ENCODE assay signal across 1 cellular context in the genomic region with DNA sequence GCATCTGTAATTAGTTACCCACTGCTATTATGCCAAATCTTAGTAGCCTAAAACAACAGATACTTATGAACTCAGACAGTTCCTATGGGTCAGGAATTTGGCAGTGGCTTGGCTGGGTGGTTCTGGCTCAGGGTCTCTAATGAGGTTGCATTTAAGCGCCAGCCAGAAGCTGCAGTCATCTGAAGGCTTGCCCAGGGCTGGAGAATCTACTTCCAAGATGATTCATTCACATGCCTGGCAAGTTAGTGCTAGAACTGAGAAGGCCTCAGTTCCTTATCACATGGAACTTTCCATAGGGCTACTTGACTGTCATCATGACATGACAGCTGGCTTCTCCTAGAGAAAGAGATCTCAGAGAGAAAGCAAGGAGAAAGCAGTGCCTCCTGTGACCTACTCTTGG.
TF ChIP-seq lines count a peak whose summit lies in the region.

No MANE protein-coding gene starts in this region.

TF ChIP-seq in GM23338, 12 proteins besides CTCF, POLR2A, EP300 and RAD21 (continued from another document):
- TF ChIP-seq, protein P1, sequence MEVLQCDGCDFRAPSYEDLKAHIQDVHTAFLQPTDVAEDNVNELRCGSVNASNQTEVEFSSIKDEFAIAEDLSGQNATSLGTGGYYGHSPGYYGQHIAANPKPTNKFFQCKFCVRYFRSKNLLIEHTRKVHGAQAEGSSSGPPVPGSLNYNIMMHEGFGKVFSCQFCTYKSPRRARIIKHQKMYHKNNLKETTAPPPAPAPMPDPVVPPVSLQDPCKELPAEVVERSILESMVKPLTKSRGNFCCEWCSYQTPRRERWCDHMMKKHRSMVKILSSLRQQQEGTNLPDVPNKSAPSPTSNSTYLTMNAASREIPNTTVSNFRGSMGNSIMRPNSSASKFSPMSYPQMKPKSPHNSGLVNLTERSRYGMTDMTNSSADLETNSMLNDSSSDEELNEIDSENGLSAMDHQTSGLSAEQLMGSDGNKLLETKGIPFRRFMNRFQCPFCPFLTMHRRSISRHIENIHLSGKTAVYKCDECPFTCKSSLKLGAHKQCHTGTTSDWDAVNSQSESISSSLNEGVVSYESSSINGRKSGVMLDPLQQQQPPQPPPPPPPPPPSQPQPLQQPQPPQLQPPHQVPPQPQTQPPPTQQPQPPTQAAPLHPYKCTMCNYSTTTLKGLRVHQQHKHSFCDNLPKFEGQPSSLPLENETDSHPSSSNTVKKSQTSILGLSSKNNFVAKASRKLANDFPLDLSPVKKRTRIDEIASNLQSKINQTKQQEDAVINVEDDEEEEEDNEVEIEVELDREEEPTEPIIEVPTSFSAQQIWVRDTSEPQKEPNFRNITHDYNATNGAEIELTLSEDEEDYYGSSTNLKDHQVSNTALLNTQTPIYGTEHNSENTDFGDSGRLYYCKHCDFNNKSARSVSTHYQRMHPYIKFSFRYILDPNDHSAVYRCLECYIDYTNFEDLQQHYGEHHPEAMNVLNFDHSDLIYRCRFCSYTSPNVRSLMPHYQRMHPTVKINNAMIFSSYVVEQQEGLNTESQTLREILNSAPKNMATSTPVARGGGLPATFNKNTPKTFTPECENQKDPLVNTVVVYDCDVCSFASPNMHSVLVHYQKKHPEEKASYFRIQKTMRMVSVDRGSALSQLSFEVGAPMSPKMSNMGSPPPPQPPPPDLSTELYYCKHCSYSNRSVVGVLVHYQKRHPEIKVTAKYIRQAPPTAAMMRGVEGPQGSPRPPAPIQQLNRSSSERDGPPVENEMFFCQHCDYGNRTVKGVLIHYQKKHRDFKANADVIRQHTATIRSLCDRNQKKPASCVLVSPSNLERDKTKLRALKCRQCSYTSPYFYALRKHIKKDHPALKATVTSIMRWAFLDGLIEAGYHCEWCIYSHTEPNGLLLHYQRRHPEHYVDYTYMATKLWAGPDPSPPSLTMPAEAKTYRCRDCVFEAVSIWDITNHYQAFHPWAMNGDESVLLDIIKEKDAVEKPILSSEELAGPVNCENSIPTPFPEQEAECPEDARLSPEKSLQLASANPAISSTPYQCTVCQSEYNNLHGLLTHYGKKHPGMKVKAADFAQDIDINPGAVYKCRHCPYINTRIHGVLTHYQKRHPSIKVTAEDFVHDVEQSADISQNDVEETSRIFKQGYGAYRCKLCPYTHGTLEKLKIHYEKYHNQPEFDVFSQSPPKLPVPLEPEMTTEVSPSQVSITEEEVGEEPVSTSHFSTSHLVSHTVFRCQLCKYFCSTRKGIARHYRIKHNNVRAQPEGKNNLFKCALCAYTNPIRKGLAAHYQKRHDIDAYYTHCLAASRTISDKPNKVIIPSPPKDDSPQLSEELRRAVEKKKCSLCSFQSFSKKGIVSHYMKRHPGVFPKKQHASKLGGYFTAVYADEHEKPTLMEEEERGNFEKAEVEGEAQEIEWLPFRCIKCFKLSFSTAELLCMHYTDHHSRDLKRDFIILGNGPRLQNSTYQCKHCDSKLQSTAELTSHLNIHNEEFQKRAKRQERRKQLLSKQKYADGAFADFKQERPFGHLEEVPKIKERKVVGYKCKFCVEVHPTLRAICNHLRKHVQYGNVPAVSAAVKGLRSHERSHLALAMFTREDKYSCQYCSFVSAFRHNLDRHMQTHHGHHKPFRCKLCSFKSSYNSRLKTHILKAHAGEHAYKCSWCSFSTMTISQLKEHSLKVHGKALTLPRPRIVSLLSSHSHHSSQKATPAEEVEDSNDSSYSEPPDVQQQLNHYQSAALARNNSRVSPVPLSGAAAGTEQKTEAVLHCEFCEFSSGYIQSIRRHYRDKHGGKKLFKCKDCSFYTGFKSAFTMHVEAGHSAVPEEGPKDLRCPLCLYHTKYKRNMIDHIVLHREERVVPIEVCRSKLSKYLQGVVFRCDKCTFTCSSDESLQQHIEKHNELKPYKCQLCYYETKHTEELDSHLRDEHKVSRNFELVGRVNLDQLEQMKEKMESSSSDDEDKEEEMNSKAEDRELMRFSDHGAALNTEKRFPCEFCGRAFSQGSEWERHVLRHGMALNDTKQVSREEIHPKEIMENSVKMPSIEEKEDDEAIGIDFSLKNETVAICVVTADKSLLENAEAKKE (CRISPR knock-in tag; IDR thresholded peaks at IDR 0.05), result no peak
